1 cellular context compared by ENCODE assay signal in the genomic region with DNA sequence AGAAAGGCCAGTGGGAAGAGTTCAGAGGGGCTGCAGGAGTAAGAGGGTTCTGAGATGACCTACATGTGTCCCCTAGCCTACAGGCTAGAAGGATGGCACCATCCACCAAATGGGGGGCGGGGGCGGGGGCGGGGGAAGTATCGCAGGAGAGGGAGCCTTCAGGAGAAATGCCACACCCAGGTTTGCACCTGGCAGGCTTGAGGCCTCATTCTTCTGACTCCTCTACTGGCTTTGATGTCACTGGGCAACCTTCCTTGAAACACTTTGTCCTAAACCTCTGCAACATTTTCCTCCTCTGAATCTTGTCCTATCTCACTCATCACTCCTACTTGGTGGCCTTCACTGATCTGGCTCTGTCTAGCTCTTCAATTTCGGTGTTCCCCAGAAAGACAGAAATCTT.
TF ChIP-seq lines count a peak whose summit lies in the region.

No MANE protein-coding gene starts in this region.

TF ChIP-seq in A549, 52 proteins besides CTCF, POLR2A, EP300 and RAD21 (continued from another document):
- TF ChIP-seq PHF8 (IDR thresholded peaks at IDR 0.05; ENCODE audit: borderline replicate concordance, low read depth) (no peak), RNF2 (IDR thresholded peaks at IDR 0.05; ENCODE audit: borderline replicate concordance, low read depth) (no peak), ZFP36 (IDR thresholded peaks at IDR 0.05; ENCODE audit: borderline replicate concordance, partially characterized antibody) (no peak), RFX5 (IDR thresholded peaks at IDR 0.05) (no peak), NFE2L2 (conservative IDR thresholded peaks at IDR 0.05; ENCODE audit: low read length) (no peak), HEYL (CRISPR knock-in tag; IDR thresholded peaks at IDR 0.05) (no peak)
